In the genomic region with DNA sequence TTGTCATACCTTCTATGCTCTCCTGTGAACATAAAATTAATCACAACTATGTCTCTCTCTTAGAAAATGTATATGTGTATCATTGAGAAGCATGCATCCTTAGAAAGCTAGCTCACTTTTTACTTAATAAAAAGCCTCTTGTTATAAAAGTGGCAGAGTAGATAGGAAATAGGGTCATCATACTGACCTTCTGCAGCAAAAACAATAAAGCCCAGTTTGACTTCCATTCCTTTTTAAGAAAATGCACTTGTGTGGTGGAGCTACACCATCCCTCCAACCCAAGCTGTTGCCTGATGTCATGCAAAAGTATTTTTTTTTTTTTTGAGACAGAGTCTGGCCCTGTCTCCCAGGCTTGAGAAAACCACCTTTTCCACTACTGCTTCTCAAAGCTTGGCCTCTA, we compare ENCODE assay signal across 21 cellular contexts.
"Had no signal": no experiment of that assay in that cellular context is flagged by ENCODE, and none has a peak within 500 bp of the region (broad histone marks: within the 10 kb centered on the region; RNA-seq: fewer than 3 reads in every experiment).

No MANE protein-coding gene starts in this region.

- H3K4me1 ChIP-seq: SJSA1 had no signal

- H3K27me3 ChIP-seq: SJSA1 had no signal

- H3K9me3 ChIP-seq: SJSA1 had no signal

- H3K4me2 ChIP-seq: KMS-11 had no signal

- H3K36me3 ChIP-seq: SJSA1 had no signal

- H3K4me3 Mint-ChIP-seq: IgD-negative memory B cell had no signal

- H3K36me3 Mint-ChIP-seq: IgD-negative memory B cell had no signal

- H3K27ac Mint-ChIP-seq: IgD-negative memory B cell had no signal

- H3K9ac ChIP-seq: KMS-11 had no signal

- ATAC-seq: HepG2, K562 had no signal

- DNase-seq: Kasumi-1, MM.1S, NCI-H1092 treated with DMSO at 0.1 percent for 48 hours, NCI-H1436, NCI-H187, NCI-H2029, NCI-H2081 treated with DMSO at 0.1 percent for 48 hours, NCI-H2171, NCI-H226, NCI-H446, NCI-H510A, NCI-H524 treated with DMSO at 0.1 percent for 48 hours, Right ventricle myocardium superior, RPMI8226, SIG-M5 had no signal

- H3K4me3 ChIP-seq: K562, SJSA1, SK-N-MC had no signal

- H3K4me1 Mint-ChIP-seq: IgD-negative memory B cell had no signal

- H3K27me3 Mint-ChIP-seq: IgD-negative memory B cell had no signal

- H3K27ac ChIP-seq: KMS-11, SJSA1, SK-N-MC had no signal
